16 cellular contexts compared by ENCODE assay signal in genomic region chr11:46367916-46368267, GRCh38. TPM values are rescaled to one million over a fixed set of nuclear protein-coding genes. Genes with fewer than 3 reads are reported as not detected.
DNase-seq lines count a peak whose midpoint lies in the region; ATAC-seq and TF ChIP-seq lines count a peak whose summit lies in the region.
"Had no signal": no experiment of that assay in that cellular context is flagged by ENCODE, and none has a peak within 500 bp of the region (broad histone marks: within the 10 kb centered on the region; RNA-seq: fewer than 3 reads in every experiment).

No MANE protein-coding gene starts in this region.

- H3K4me1 ChIP-seq in naive thymus-derived CD4-positive, alpha-beta T cell (ENCODE audit: control insufficient read depth in 2 of 2, insufficient read depth in 2 of 2, low read length in 2 of 2): peaks cover 5 to 20% of the 10 kb centered on the region in 2 donors

- intact Hi-C loops in natural killer cell (cut with micrococcal nuclease): loop anchor here (1.0 kb wide), 2 partner anchors 16 to 21 kb away; partner anchors contain the start of gene DGKZ
- intact Hi-C loops in naive thymus-derived CD4-positive, alpha-beta T cell (cut with micrococcal nuclease): loop anchor here (1.0 to 5.0 kb wide), 7 partner anchors 16 to 169 kb away; partner anchors contain the start of gene DGKZ (in 2 of the 2)

- no peak overlapping the region for H3K4me3 ChIP-seq in naive thymus-derived CD4-positive, alpha-beta T cell (ENCODE audit: low read length)

- POLR2A ChIA-PET in RWPE1 (lab: Yijun Ruan, JAX; ENCODE audit: low non-redundant PET): no interaction called here
- POLR2A ChIA-PET in naive thymus-derived CD4-positive, alpha-beta T cell (lab: Charles Lee): interaction anchor here (0.7 to 12.1 kb wide), 3 partner anchors 19 to 37 kb away, joined by 4 to 226 read pairs (median 5); partner anchors contain the start of gene DGKZ

- no peak for ATAC-seq in natural killer cell
- no peak for ATAC-seq in natural killer cell treated with Interleukin-12 subunit alpha and Interleukin-12 subunit beta and Interleukin-15 and Interleukin-18, amount 100 ng/mL, for 72 hours
- no peak for ATAC-seq in naive thymus-derived CD4-positive, alpha-beta T cell
- ATAC-seq in HG02840 (IDR thresholded peaks at IDR 0.05; ENCODE audit: low FRiP score, unreplicated experiment): no peak

- H3K27me3 ChIP-seq in naive thymus-derived CD4-positive, alpha-beta T cell (ENCODE audit: control insufficient read depth in 2 of 2, insufficient read depth in 2 of 2, low read length in 2 of 2): no peaks in the 10 kb centered on the region
- H3K27me3 ChIP-seq: brain microvascular endothelial cell had no signal

- no peaks in the 10 kb centered on the region for H3K9me3 ChIP-seq in naive thymus-derived CD4-positive, alpha-beta T cell (ENCODE audit: control insufficient read depth in 2 of 3, low read length in 3 of 3)

- CTCF ChIA-PET in RWPE1 (lab: Yijun Ruan, JAX): interaction anchor here (0.7 to 2.1 kb wide), 5 partner anchors 10 to 140 kb away, joined by 3 to 11 read pairs (median 4); partner anchors contain the start of gene CHRM4
- CTCF ChIA-PET in naive thymus-derived CD4-positive, alpha-beta T cell (lab: Charles Lee): interaction anchor here (0.7 to 14.0 kb wide), 8 partner anchors 9 to 131 kb away, joined by 3 to 302 read pairs (median 3); partner anchors contain the start of gene DGKZ

- peaks cover 28 to 56% of the 10 kb centered on the region in 2 donors for H3K4me1 Mint-ChIP-seq in natural killer cell
- peaks cover 17 to 23% of the 10 kb centered on the region in 2 donors for H3K4me1 Mint-ChIP-seq in natural killer cell treated with Interleukin-12 subunit alpha and Interleukin-12 subunit beta and Interleukin-15 and Interleukin-18, amount 100 ng/mL, for 72 hours (ENCODE audit: low read depth in 2 of 2)
- peaks cover 15 to 47% (median 33%) of the 10 kb centered on the region in 7 donors for H3K4me1 Mint-ChIP-seq in naive thymus-derived CD4-positive, alpha-beta T cell

- H3K27ac Mint-ChIP-seq in natural killer cell: peak overlapping the region; percentile 23 to 57
- H3K27ac Mint-ChIP-seq in natural killer cell treated with Interleukin-12 subunit alpha and Interleukin-12 subunit beta and Interleukin-15 and Interleukin-18, amount 100 ng/mL, for 72 hours: no peak overlapping the region
- H3K27ac Mint-ChIP-seq in naive thymus-derived CD4-positive, alpha-beta T cell: peak overlapping the region in 2 of 9 donors; percentile 24 to 39

- TF ChIP-seq CTCF in natural killer cell (IDR thresholded peaks at IDR 0.05) (peak; percentile 40), RWPE1 (conservative IDR thresholded peaks at IDR 0.05; ENCODE audit: low read depth) (peak; percentile 48; the same call in 1 of the 2 replicates)

- no peaks in the 10 kb centered on the region for H3K27me3 Mint-ChIP-seq in natural killer cell (ENCODE audit: low read depth in 2 of 2)
- H3K27me3 Mint-ChIP-seq in natural killer cell treated with Interleukin-12 subunit alpha and Interleukin-12 subunit beta and Interleukin-15 and Interleukin-18, amount 100 ng/mL, for 72 hours: no peaks in the 10 kb centered on the region
- no peaks in the 10 kb centered on the region for H3K27me3 Mint-ChIP-seq in naive thymus-derived CD4-positive, alpha-beta T cell
- H3K27me3 Mint-ChIP-seq: activated naive CD4-positive, alpha-beta T cell treated with anti-CD3 and anti-CD28 coated beads, Interleukin-2, amount 50 U/mL, for 24 hours; naive B cell had no signal

- H3K9me3 Mint-ChIP-seq in natural killer cell: no peaks in the 10 kb centered on the region
- H3K9me3 Mint-ChIP-seq in natural killer cell treated with Interleukin-12 subunit alpha and Interleukin-12 subunit beta and Interleukin-15 and Interleukin-18, amount 100 ng/mL, for 72 hours: no peaks in the 10 kb centered on the region
- H3K9me3 Mint-ChIP-seq in naive thymus-derived CD4-positive, alpha-beta T cell: no peaks in the 10 kb centered on the region
- H3K9me3 Mint-ChIP-seq: activated naive CD4-positive, alpha-beta T cell treated with anti-CD3 and anti-CD28 coated beads, Interleukin-2, amount 50 U/mL, for 24 hours; activated T-cell treated with anti-CD3 and anti-CD28 coated beads, Interleukin-2, amount 50 U/mL, for 4 hours; naive B cell had no signal

- no peaks in the 10 kb centered on the region for H3K36me3 Mint-ChIP-seq in natural killer cell
- H3K36me3 Mint-ChIP-seq in natural killer cell treated with Interleukin-12 subunit alpha and Interleukin-12 subunit beta and Interleukin-15 and Interleukin-18, amount 100 ng/mL, for 72 hours: no peaks in the 10 kb centered on the region
- H3K36me3 Mint-ChIP-seq in naive thymus-derived CD4-positive, alpha-beta T cell: peaks cover 0 to 18% (median 7%) of the 10 kb centered on the region in 5 donors
- H3K36me3 Mint-ChIP-seq: activated naive CD4-positive, alpha-beta T cell treated with anti-CD3 and anti-CD28 coated beads, Interleukin-2, amount 50 U/mL, for 24 hours; naive B cell had no signal

- no peak overlapping the region for H3K4me3 Mint-ChIP-seq in natural killer cell
- no peak overlapping the region for H3K4me3 Mint-ChIP-seq in natural killer cell treated with Interleukin-12 subunit alpha and Interleukin-12 subunit beta and Interleukin-15 and Interleukin-18, amount 100 ng/mL, for 72 hours
- peak overlapping the region in 1 of 10 donors; percentile 50 for H3K4me3 Mint-ChIP-seq in naive thymus-derived CD4-positive, alpha-beta T cell
- H3K4me3 Mint-ChIP-seq: activated naive CD4-positive, alpha-beta T cell treated with anti-CD3 and anti-CD28 coated beads, Interleukin-2, amount 50 U/mL, for 24 hours; activated T-cell treated with anti-CD3 and anti-CD28 coated beads, Interleukin-2, amount 50 U/mL, for 4 hours; naive B cell had no signal

- H3K36me3 ChIP-seq in naive thymus-derived CD4-positive, alpha-beta T cell (ENCODE audit: control insufficient read depth in 2 of 3, insufficient read depth in 3 of 3, low read length in 3 of 3): peaks cover 9 to 86% (median 28%) of the 10 kb centered on the region in 3 experiments

- DNase-seq in natural killer cell (no peak), RWPE1 (ENCODE audit: low spot score) (no peak), OCI-M2 (lab: John Stamatoyannopoulos, UW; ENCODE audit: unreplicated experiment) (no peak), occipital lobe (lab: John Stamatoyannopoulos, UW) (no peak), NCI-H2227 (lab: John Stamatoyannopoulos, UW; ENCODE audit: unreplicated experiment) (no peak)
- DNase-seq in natural killer cell treated with Interleukin-12 subunit alpha and Interleukin-12 subunit beta and Interleukin-15 and Interleukin-18, amount 100 ng/mL, for 72 hours (ENCODE audit: low spot score): no peak
- no peak for DNase-seq in naive thymus-derived CD4-positive, alpha-beta T cell
- DNase-seq: brain microvascular endothelial cell, cortex of kidney, islet precursor cell, NCI-H510A, small intestine had no signal

- H3K27ac ChIP-seq in RWPE1: peak overlapping the region; percentile 85
- peak overlapping the region; percentile 27 for H3K27ac ChIP-seq in naive thymus-derived CD4-positive, alpha-beta T cell (ENCODE audit: low read depth, low read length)
- H3K27ac ChIP-seq: brain microvascular endothelial cell had no signal

RNA-seq across cellular contexts. Expression of gene MDK, which starts 13.6 kb away (rescaled TPM):
- total RNA-seq in natural killer cell (10 to 100 TPM in 1 of 3 donors, 1 to 10 TPM in 2; 4.5 to 10.6 (median 6.3) TPM), occipital lobe (15.1 TPM)
- 1 to 10 TPM; 1.4 to 4.0 TPM for total RNA-seq in natural killer cell treated with Interleukin-12 subunit alpha and Interleukin-12 subunit beta and Interleukin-15 and Interleukin-18, amount 100 ng/mL, for 72 hours
- total RNA-seq in naive thymus-derived CD4-positive, alpha-beta T cell: 10 to 100 TPM in 2 of 5 experiments, 1 to 10 TPM in 3; 4.9 to 13.5 (median 8.8) TPM
- under 1 TPM in 1 of 2 donors, not detected in 1; 0.35 TPM for polyA plus RNA-seq in naive thymus-derived CD4-positive, alpha-beta T cell

RNA-seq across cellular contexts. Expression of gene DGKZ, which starts 20.6 kb away (rescaled TPM):
- total RNA-seq in natural killer cell (100 to 1,000 TPM; 307 to 377 (median 350) TPM), occipital lobe (33.5 TPM)
- 100 to 1,000 TPM; 104 to 207 TPM for total RNA-seq in natural killer cell treated with Interleukin-12 subunit alpha and Interleukin-12 subunit beta and Interleukin-15 and Interleukin-18, amount 100 ng/mL, for 72 hours
- 100 to 1,000 TPM; 146 to 291 (median 263) TPM for total RNA-seq in naive thymus-derived CD4-positive, alpha-beta T cell
- polyA plus RNA-seq in naive thymus-derived CD4-positive, alpha-beta T cell: 10 to 100 TPM; 41.5 to 70.5 TPM

RNA-seq across cellular contexts. Expression of gene CHRM4, which starts 23.7 kb away (rescaled TPM):
- 1 to 10 TPM; 2.2 to 6.5 (median 3.7) TPM for total RNA-seq in natural killer cell
- under 1 TPM; 0.75 to 0.81 TPM for total RNA-seq in natural killer cell treated with Interleukin-12 subunit alpha and Interleukin-12 subunit beta and Interleukin-15 and Interleukin-18, amount 100 ng/mL, for 72 hours
- 1 to 10 TPM in 2 of 5 experiments, under 1 TPM in 1, not detected in 2; 0.48 to 3.5 (median 3.1) TPM for total RNA-seq in naive thymus-derived CD4-positive, alpha-beta T cell
- under 1 TPM; 0.15 to 0.17 TPM for polyA plus RNA-seq in naive thymus-derived CD4-positive, alpha-beta T cell
- total RNA-seq in occipital lobe: 0.78 TPM

Comparison
In these comparisons a context has a peak if more than half of its experiments do, and no peak if none do; other contexts are left out.
1. H3K27ac Mint-ChIP-seq: peak in natural killer cell (2 of 2); none in natural killer cell treated with Interleukin-12 subunit alpha and Interleukin-12 subunit beta and Interleukin-15 and Interleukin-18, amount 100 ng/mL, for 72 hours (0 of 2).